Comparison of ENCODE assay signal across 8 cellular contexts in genomic region chr19:2016041-2016807, GRCh38. TPM values are rescaled to one million over a fixed set of nuclear protein-coding genes. Genes with fewer than 3 reads are reported as not detected.
DNase-seq lines count a peak whose midpoint lies in the region; ATAC-seq and TF ChIP-seq lines count a peak whose summit lies in the region.

No MANE protein-coding gene starts in this region.

- peak overlapping the region; percentile 82 for H3K4me3 Mint-ChIP-seq in activated CD4-positive, alpha-beta T cell treated with anti-CD3 and anti-CD28 coated beads, Interleukin-2, amount 10 ng/mL, durations not matched to agents 24 days and 14 days

- TF ChIP-seq CTCF in GM13977 (IDR thresholded peaks at IDR 0.05; ENCODE audit: extremely low read depth, insufficient read depth, missing control alignments): no peak

- H3K27me3 ChIP-seq in effector memory CD4-positive, alpha-beta T cell (replicated peaks; ENCODE audit: control insufficient read depth, insufficient read depth, low read length, poor library complexity, severe bottlenecking): no peaks in the 10 kb centered on the region

- H3K9me3 ChIP-seq in effector memory CD4-positive, alpha-beta T cell (ENCODE audit: control insufficient read depth, low read length): no peaks in the 10 kb centered on the region

- ATAC-seq in HG02840 (IDR thresholded peaks at IDR 0.05; ENCODE audit: low FRiP score, unreplicated experiment): no peak

- peaks cover 8% of the 10 kb centered on the region for H3K4me1 Mint-ChIP-seq in activated CD4-positive, alpha-beta T cell treated with anti-CD3 and anti-CD28 coated beads, Interleukin-2, amount 10 ng/mL, durations not matched to agents 24 days and 14 days

- H3K27ac ChIP-seq in effector memory CD4-positive, alpha-beta T cell (ENCODE audit: insufficient read depth, low read length, poor library complexity, severe bottlenecking): no peak overlapping the region

- peaks cover 6% of the 10 kb centered on the region for H3K36me3 Mint-ChIP-seq in activated CD4-positive, alpha-beta T cell treated with anti-CD3 and anti-CD28 coated beads, Interleukin-2, amount 10 ng/mL, durations not matched to agents 24 days and 14 days (ENCODE audit: low read depth)

- peaks cover 6% of the 10 kb centered on the region for H3K4me1 ChIP-seq in effector memory CD4-positive, alpha-beta T cell (ENCODE audit: control insufficient read depth, insufficient read depth, low read length, poor library complexity, severe bottlenecking)

- no peaks in the 10 kb centered on the region for H3K36me3 ChIP-seq in effector memory CD4-positive, alpha-beta T cell (ENCODE audit: control insufficient read depth, insufficient read depth, low read length)

- H3K27ac Mint-ChIP-seq in activated CD4-positive, alpha-beta T cell treated with anti-CD3 and anti-CD28 coated beads, Interleukin-2, amount 10 ng/mL, durations not matched to agents 24 days and 14 days: peak overlapping the region; percentile 35

- DNase-seq in ACHN (peak; percentile 76), GM13977 (ENCODE audit: low spot score) (peak; percentile 92), NCI-H226 (peak; percentile 53), lung microvascular endothelial cell (ENCODE audit: low read depth in 2 of 2) (peak; percentile 72 to 82)
- peak; percentile 88 for DNase-seq in activated CD4-positive, alpha-beta T cell treated with anti-CD3 and anti-CD28 coated beads, Interleukin-2, amount 10 ng/mL, durations not matched to agents 24 days and 14 days
- DNase-seq in effector memory CD4-positive, alpha-beta T cell: peak in 2 of 3 donors; percentile 45 to 54
- DNase-seq in stimulated activated naive CD4-positive, alpha-beta T cell (lab: John Stamatoyannopoulos, UW): peak; percentile 26 to 67 (median 48)

- in situ Hi-C loops in ACHN (cut with HindIII; ENCODE audit: low pct_ligation_motif_present, low pct_unique_long_range_greater_than_20kb, low sequenced_read_pairs): no loop called here
- in situ Hi-C loops in GM13977 (cut with MboI; ENCODE audit: low pct_unique_long_range_greater_than_20kb, low sequenced_read_pairs, unreplicated experiment): no loop called here

- H3K9me3 Mint-ChIP-seq in activated CD4-positive, alpha-beta T cell treated with anti-CD3 and anti-CD28 coated beads, Interleukin-2, amount 10 ng/mL, durations not matched to agents 24 days and 14 days: no peaks in the 10 kb centered on the region

- H3K4me3 ChIP-seq in effector memory CD4-positive, alpha-beta T cell (ENCODE audit: insufficient read depth, low read depth, low read length, poor library complexity, severe bottlenecking): no peak overlapping the region

- H3K27me3 Mint-ChIP-seq in activated CD4-positive, alpha-beta T cell treated with anti-CD3 and anti-CD28 coated beads, Interleukin-2, amount 10 ng/mL, durations not matched to agents 24 days and 14 days: no peaks in the 10 kb centered on the region

- intact Hi-C loops in activated CD4-positive, alpha-beta T cell treated with anti-CD3 and anti-CD28 coated beads, Interleukin-2, amount 10 ng/mL, durations not matched to agents 24 days and 14 days (cut with micrococcal nuclease): loop anchor here (2.0 to 10.0 kb wide), 3 partner anchors 71 to 136 kb away; partner anchors contain the start of gene AP3D1

RNA-seq across cellular contexts. Expression of gene BTBD2, which starts 0.7 kb away (rescaled TPM):
- 25.8 and 30.2 TPM in 2 replicates for total RNA-seq in activated CD4-positive, alpha-beta T cell treated with anti-CD3 and anti-CD28 coated beads, Interleukin-2, amount 10 ng/mL, durations not matched to agents 24 days and 14 days
- total RNA-seq in lung microvascular endothelial cell: 29.0 and 34.9 TPM in 2 replicates

RNA-seq across cellular contexts. Expression of gene MKNK2, which starts 34.8 kb away (rescaled TPM):
- total RNA-seq in activated CD4-positive, alpha-beta T cell treated with anti-CD3 and anti-CD28 coated beads, Interleukin-2, amount 10 ng/mL, durations not matched to agents 24 days and 14 days: 159 and 169 TPM in 2 replicates
- 80.9 and 102 TPM in 2 replicates for total RNA-seq in lung microvascular endothelial cell
